Comparison of ENCODE assay signal across 35 cellular contexts in genomic region chr14:102686176-102686801, GRCh38.
"Had no signal": no experiment of that assay in that cellular context is flagged by ENCODE, and none has a peak within 500 bp of the region (broad histone marks: within the 10 kb centered on the region; RNA-seq: fewer than 3 reads in every experiment).

No MANE protein-coding gene starts in this region.

- ATAC-seq: activated CD8-positive, alpha-beta memory T cell treated with anti-CD3 and anti-CD28 coated beads, Interleukin-2, amount 10 ng/mL, durations not matched to agents 7 days and 5 days; PC-3 had no signal

- H3K9ac ChIP-seq: KMS-11 had no signal

- H3K9me3 ChIP-seq: Peyer's patch had no signal

- H3K27ac Mint-ChIP-seq: activated CD4-positive, alpha-beta memory T cell treated with anti-CD3 and anti-CD28 coated beads, Interleukin-2, amount 10 ng/mL, durations not matched to agents 7 days and 5 days; activated CD8-positive, alpha-beta memory T cell treated with anti-CD3 and anti-CD28 coated beads, Interleukin-2, amount 10 ng/mL, durations not matched to agents 7 days and 5 days; activated naive CD4-positive, alpha-beta T cell treated with anti-CD3 and anti-CD28 coated beads, Interleukin-2, amount 10 ng/mL, durations not matched to agents 7 days and 5 days; activated naive CD8-positive, alpha-beta T cell had no signal

- H3K9me3 Mint-ChIP-seq: activated CD4-positive, alpha-beta memory T cell treated with anti-CD3 and anti-CD28 coated beads, Interleukin-2, amount 10 ng/mL, durations not matched to agents 7 days and 5 days; activated naive CD4-positive, alpha-beta T cell treated with anti-CD3 and anti-CD28 coated beads, Interleukin-2, amount 10 ng/mL, durations not matched to agents 7 days and 5 days had no signal

- DNase-seq: activated CD4-positive, alpha-beta memory T cell treated with anti-CD3 and anti-CD28 coated beads, Interleukin-2, amount 10 ng/mL, durations not matched to agents 7 days and 5 days; activated CD4-positive, alpha-beta T cell treated with anti-CD3 and anti-CD28 coated beads for 1 hour; activated CD4-positive, alpha-beta T cell treated with anti-CD3 and anti-CD28 coated beads for 48 hours; activated CD4-positive, CD25-positive, alpha-beta regulatory T cell; activated CD8-positive, alpha-beta memory T cell treated with anti-CD3 and anti-CD28 coated beads for 24 hours; activated CD8-positive, alpha-beta memory T cell treated with anti-CD3 and anti-CD28 coated beads, Interleukin-2, amount 10 ng/mL, durations not matched to agents 7 days and 5 days; activated CD8-positive, alpha-beta memory T cell treated with anti-CD3 and anti-CD28 coated beads, Interleukin-2, amount 50 U/mL, for 48 hours; activated effector memory CD4-positive, alpha-beta T cell treated with Interleukin-2 at 50 U/mL for 16 hours; activated naive CD4-positive, alpha-beta T cell treated with anti-CD3 and anti-CD28 coated beads, Interleukin-2, amount 10 ng/mL, durations not matched to agents 7 days and 5 days; activated T-cell treated with anti-CD3 and anti-CD28 coated beads, Interleukin-2, amount 50 U/mL, for 48 hours; amniotic stem cell; aorta; brain microvascular endothelial cell; central memory CD4-positive, alpha-beta T cell; MM.1S; MV-4-11; NCI-H1092; NCI-H1436 treated with DMSO at 0.1 percent for 48 hours; NCI-H1694 treated with DMSO at 0.1 percent for 48 hours; NCI-H2029; NCI-H345; NCI-H524 treated with DMSO at 0.1 percent for 48 hours; NCI-H748 treated with DMSO at 0.1 percent for 48 hours; NK-92 treated with Interleukin-12 subunit alpha and Interleukin-12 subunit beta, amount 100 ng/mL, for 24 hours; PC-3; Peyer's patch; RPMI8226; SIG-M5; SW 1271; T-helper 1 cell; T-helper 2 cell; T-helper 9 cell; WERI-Rb-1 had no signal

- H3K4me3 Mint-ChIP-seq: activated CD4-positive, alpha-beta memory T cell treated with anti-CD3 and anti-CD28 coated beads, Interleukin-2, amount 10 ng/mL, durations not matched to agents 7 days and 5 days; activated CD8-positive, alpha-beta memory T cell treated with anti-CD3 and anti-CD28 coated beads, Interleukin-2, amount 10 ng/mL, durations not matched to agents 7 days and 5 days; activated naive CD4-positive, alpha-beta T cell treated with anti-CD3 and anti-CD28 coated beads, Interleukin-2, amount 10 ng/mL, durations not matched to agents 7 days and 5 days; activated naive CD8-positive, alpha-beta T cell had no signal

- H3K27me3 Mint-ChIP-seq: activated CD4-positive, alpha-beta memory T cell treated with anti-CD3 and anti-CD28 coated beads, Interleukin-2, amount 10 ng/mL, durations not matched to agents 7 days and 5 days; activated CD8-positive, alpha-beta memory T cell treated with anti-CD3 and anti-CD28 coated beads, Interleukin-2, amount 10 ng/mL, durations not matched to agents 7 days and 5 days; activated naive CD4-positive, alpha-beta T cell treated with anti-CD3 and anti-CD28 coated beads, Interleukin-2, amount 10 ng/mL, durations not matched to agents 7 days and 5 days; activated naive CD8-positive, alpha-beta T cell had no signal

- H3K36me3 ChIP-seq: brain microvascular endothelial cell, Peyer's patch had no signal

- H3K36me3 Mint-ChIP-seq: activated CD8-positive, alpha-beta memory T cell treated with anti-CD3 and anti-CD28 coated beads, Interleukin-2, amount 10 ng/mL, durations not matched to agents 7 days and 5 days had no signal

- H3K4me1 Mint-ChIP-seq: activated CD4-positive, alpha-beta memory T cell treated with anti-CD3 and anti-CD28 coated beads, Interleukin-2, amount 10 ng/mL, durations not matched to agents 7 days and 5 days; activated CD8-positive, alpha-beta memory T cell treated with anti-CD3 and anti-CD28 coated beads, Interleukin-2, amount 10 ng/mL, durations not matched to agents 7 days and 5 days had no signal

- H3K4me3 ChIP-seq: Peyer's patch had no signal

- H3K27me3 ChIP-seq: brain microvascular endothelial cell, Peyer's patch had no signal

- H3K27ac ChIP-seq: brain microvascular endothelial cell, KMS-11, Peyer's patch, WERI-Rb-1 had no signal

- H3K4me2 ChIP-seq: KMS-11 had no signal
